Comparison of ENCODE assay signal across 8 cellular contexts in the genomic region with DNA sequence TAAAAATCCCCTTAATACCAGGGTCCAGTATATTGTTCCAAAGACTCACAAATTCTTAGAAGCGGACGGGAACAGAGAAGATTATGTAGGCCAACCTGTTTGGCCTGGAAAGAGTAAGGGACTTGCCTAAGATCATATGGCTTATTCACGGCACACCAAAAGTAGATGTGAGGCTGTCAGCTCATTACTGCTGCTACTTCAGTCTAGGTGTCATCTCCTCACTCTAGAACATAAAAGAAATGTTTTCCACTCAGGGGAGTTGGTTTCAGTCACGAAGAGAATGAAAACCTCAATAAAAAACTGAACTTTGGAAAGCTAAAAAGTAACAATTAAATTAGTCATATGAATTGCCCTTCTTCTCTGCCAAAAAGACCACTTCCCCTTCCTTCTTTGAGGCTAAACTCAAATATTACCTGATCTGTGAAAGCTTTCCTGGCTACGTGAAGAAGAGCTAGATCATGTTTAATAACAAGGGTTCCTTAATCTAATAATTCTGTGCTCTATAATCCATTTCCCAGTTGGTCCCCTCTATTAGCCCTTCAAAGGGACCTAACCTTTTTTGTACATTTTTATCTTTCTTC. TPM values are rescaled to one million over a fixed set of nuclear protein-coding genes. Genes with fewer than 3 reads are reported as not detected.
DNase-seq lines count a peak whose midpoint lies in the region; FAIRE-seq and TF ChIP-seq lines count a peak whose summit lies in the region.

No MANE protein-coding gene starts in this region.

- H3K9me3 Mint-ChIP-seq in endothelial cell (ENCODE audit: unreplicated experiment) = no peaks in the 10 kb centered on the region

- peaks cover 19% of the 10 kb centered on the region for H3K4me1 Mint-ChIP-seq in endothelial cell (ENCODE audit: unreplicated experiment)

- no peaks in the 10 kb centered on the region for H3K27me3 ChIP-seq in HAP-1 (ENCODE audit: low read depth)
- H3K27me3 ChIP-seq in ovary = no peaks in the 10 kb centered on the region

- DNase-seq in GM18507 (ENCODE audit: extremely low spot score, insufficient read length, low read depth) = no peak
- DNase-seq in HAP-1 (ENCODE audit: low spot score in 2 of 2) = peak in 1 of 2 experiments; percentile 7
- peak; percentile 51 for DNase-seq in OCI-LY7 (ENCODE audit: low spot score)
- DNase-seq in endothelial cell (ENCODE audit: low spot score) = no peak
- no peak for DNase-seq in ovary
- no peak for DNase-seq in OCI-M2 (lab: John Stamatoyannopoulos, UW; ENCODE audit: unreplicated experiment)
- DNase-seq in stimulated activated CD4-positive, alpha-beta T cell treated with anti-CD3 and anti-CD28 coated beads, Interleukin-1b, Interleukin-23, amount 100 ng/mL, for 48 hours = no peak
- DNase-seq in NCI-H1436 (lab: John Stamatoyannopoulos, UW) = no peak

- TF ChIP-seq CTCF in OCI-LY7 (conservative IDR thresholded peaks at IDR 0.05; ENCODE audit: low read length) (no peak), endothelial cell (IDR thresholded peaks at IDR 0.05; ENCODE audit: unreplicated experiment) (no peak), ovary (IDR thresholded peaks at IDR 0.05) (no peak)

- FAIRE-seq in GM18507 (lab: Jason Lieb, UNC) = peak; percentile 64

- POLR2A ChIA-PET in OCI-LY7 (lab: Charles Lee) = interaction anchor here (0.7 to 4.4 kb wide), 12 partner anchors 10 to 279 kb away, joined by 3 to 67 read pairs (median 4); a partner anchor contains a TSS

- CTCF ChIA-PET in OCI-LY7 (lab: Charles Lee; ENCODE audit: unreplicated experiment) = no interaction called here

- no peaks in the 10 kb centered on the region for H3K36me3 ChIP-seq in HAP-1 (replicated peaks)
- peaks cover 44% of the 10 kb centered on the region for H3K36me3 ChIP-seq in OCI-LY7 (ENCODE audit: insufficient read depth, low read length)
- H3K36me3 ChIP-seq in ovary = no peaks in the 10 kb centered on the region

- H3K4me2 ChIP-seq in OCI-LY7 (ENCODE audit: low read length) = peak overlapping the region; percentile 93

- H3K4me3 Mint-ChIP-seq in endothelial cell (ENCODE audit: unreplicated experiment) = peak overlapping the region; percentile 95

- TF ChIP-seq EP300 in ovary (IDR thresholded peaks at IDR 0.05) = no peak

- no peaks in the 10 kb centered on the region for H3K36me3 Mint-ChIP-seq in endothelial cell (ENCODE audit: low read depth, unreplicated experiment)

- TF ChIP-seq POLR2A in ovary (IDR thresholded peaks at IDR 0.05) = no peak

- in situ Hi-C loops in HAP-1 (cut with MboI; ENCODE audit: low sequenced_read_pairs) = no loop called here

- H4K20me1 ChIP-seq in OCI-LY7 (ENCODE audit: insufficient read depth, low read length) = no peaks in the 10 kb centered on the region

- H3K79me2 ChIP-seq in OCI-LY7 (ENCODE audit: insufficient read depth, low read depth, low read length) = peaks cover 48% of the 10 kb centered on the region

- H3K4me1 ChIP-seq in HAP-1 (peaks cover 4% of the 10 kb centered on the region; the same call in 1 of the 2 replicates), OCI-LY7 (ENCODE audit: insufficient read depth, low read length, poor library complexity, severe bottlenecking) (peaks cover 35% of the 10 kb centered on the region), ovary (ENCODE audit: insufficient read depth) (no peaks in the 10 kb centered on the region)

- intact Hi-C loops in OCI-LY7 (cut with micrococcal nuclease; ENCODE audit: unreplicated experiment) (loop anchor here (5.0 kb wide), 1 partner anchor 275 kb away; no protein-coding TSS in a partner anchor), ovary (cut with DNase I) (no loop called here)

- H3K9me3 ChIP-seq in HAP-1 (no peaks in the 10 kb centered on the region), OCI-LY7 (ENCODE audit: low read length) (no peaks in the 10 kb centered on the region), ovary (no peaks in the 10 kb centered on the region)

- H3K27ac Mint-ChIP-seq in endothelial cell (ENCODE audit: unreplicated experiment) = peak overlapping the region; percentile 81

- 38 to 54% (median 42%) methylated on average over 5 of the region's 5 CpGs for WGBS in ovary, 3 donors

- BruUV-seq in OCI-LY7 (replicated peaks; lab: Mats Ljungman, UMichigan) = TSS peak; percentile 95

- peak overlapping the region; percentile 64 for H3K4me3 ChIP-seq in HAP-1
- peak overlapping the region; percentile 91 for H3K4me3 ChIP-seq in OCI-LY7 (ENCODE audit: low read depth, low read length, poor library complexity, severe bottlenecking)
- peak overlapping the region; percentile 77 for H3K4me3 ChIP-seq in ovary

- H2AFZ ChIP-seq in OCI-LY7 (ENCODE audit: low read length) = peak overlapping the region; percentile 87

- no peaks in the 10 kb centered on the region for H3K9me2 ChIP-seq in OCI-LY7 (ENCODE audit: insufficient read depth, low read length)

- H3K27me3 Mint-ChIP-seq in endothelial cell (ENCODE audit: unreplicated experiment) = no peaks in the 10 kb centered on the region

- H3K27ac ChIP-seq in OCI-LY7 (ENCODE audit: low read depth, low read length, poor library complexity, severe bottlenecking) (peak overlapping the region; percentile 68), ovary (peak overlapping the region in 1 of 2 donors; percentile 58)

RNA-seq across cellular contexts. Expression of a gene that starts 0.7 kb away (rescaled TPM):
- total RNA-seq in OCI-LY7 (2014; rRNA removed; shearing (Covaris generic)) = 71.9 and 76.9 TPM in 2 replicates
- total RNA-seq in OCI-LY7 (2022) (125 and 137 TPM in 2 replicates), endothelial cell (ENCODE audit: unreplicated experiment) (10.4 TPM), ovary (10 to 100 TPM in 2 of 7 donors, 1 to 10 TPM in 5; 5.2 to 14.3 (median 7.8) TPM)
- polyA plus RNA-seq in ovary = 1 to 10 TPM; 1.5 to 2.4 TPM

RNA-seq across cellular contexts. Expression of a gene that starts 13.2 kb away (rescaled TPM):
- 33.4 and 40.0 TPM in 2 replicates for total RNA-seq in OCI-LY7 (2014; rRNA removed; shearing (Covaris generic))
- total RNA-seq in OCI-LY7 (2022) (3.8 and 4.9 TPM in 2 replicates), endothelial cell (ENCODE audit: unreplicated experiment) (not detected), ovary (under 1 TPM in 2 of 7 donors, not detected in 5; 0.23 to 0.41 TPM)
- under 1 TPM in 1 of 2 donors, not detected in 1; 0.15 TPM for polyA plus RNA-seq in ovary
